ENCODE assay signal across 15 cellular contexts in genomic region chr4:56531823-56532222, GRCh38. TPM values are rescaled to one million over a fixed set of nuclear protein-coding genes. Genes with fewer than 3 reads are reported as not detected.
"Had no signal": no experiment of that assay in that cellular context is flagged by ENCODE, and none has a peak within 500 bp of the region (broad histone marks: within the 10 kb centered on the region; RNA-seq: fewer than 3 reads in every experiment).

No MANE protein-coding gene starts in this region.

- H3K9me3 ChIP-seq: right atrium auricular region, spleen, upper lobe of left lung had no signal

- H3K27me3 ChIP-seq: brain microvascular endothelial cell, right atrium auricular region, upper lobe of left lung had no signal

- H3K27ac ChIP-seq: brain microvascular endothelial cell, right atrium auricular region, spleen, upper lobe of left lung had no signal

- ATAC-seq: naive thymus-derived CD4-positive, alpha-beta T cell had no signal

- H3K4me3 ChIP-seq: lung had no signal

- DNase-seq: activated CD4-positive, CD25-positive, alpha-beta regulatory T cell; activated effector memory CD4-positive, alpha-beta T cell treated with Interleukin-2 at 50 U/mL for 16 hours; activated T-cell treated with anti-CD3 and anti-CD28 coated beads, Interleukin-2, amount 50 U/mL, for 1 hour; brain microvascular endothelial cell; effector memory CD4-positive, alpha-beta T cell; hippocampal formation; spleen; stimulated activated CD4-positive, alpha-beta T cell treated with anti-CD3 and anti-CD28 coated beads, Interleukin-2, amount 100 ng/mL, for 24 hours; stimulated activated naive CD4-positive, alpha-beta T cell treated with Interleukin-2 at 50 U/mL for 16 hours; T-helper 1 cell; upper lobe of left lung had no signal

- H3K36me3 ChIP-seq: brain microvascular endothelial cell, right atrium auricular region, spleen, upper lobe of left lung had no signal

RNA-seq across cellular contexts. Expression of gene ARL9, which starts 26.2 kb away (rescaled TPM):
- total RNA-seq: glomerular endothelial cell, lung, right atrium auricular region had no signal
- polyA plus RNA-seq: naive thymus-derived CD4-positive, alpha-beta T cell had no signal
